Comparison of ENCODE assay signal across 10 cellular contexts in genomic region chr14:44316647-44317432, GRCh38.
DNase-seq lines count a peak whose midpoint lies in the region; ATAC-seq, FAIRE-seq and TF ChIP-seq lines count a peak whose summit lies in the region.
"Had no signal": no experiment of that assay in that cellular context is flagged by ENCODE, and none has a peak within 500 bp of the region (broad histone marks: within the 10 kb centered on the region; RNA-seq: fewer than 3 reads in every experiment).

No MANE protein-coding gene starts in this region.

- no peaks in the 10 kb centered on the region for H3K27me3 ChIP-seq in esophagus muscularis mucosa

- WGBS in esophagus muscularis mucosa, result 68% methylated on average over 7 of the region's 7 CpGs

- TF ChIP-seq EP300 in esophagus muscularis mucosa (IDR thresholded peaks at IDR 0.05), result no peak

- no peak for FAIRE-seq in urothelium cell line (lab: Jason Lieb, UNC)

- H3K4me3 ChIP-seq in fibroblast of the aortic adventitia (ENCODE audit: low read depth, low read length) (no peak overlapping the region), esophagus muscularis mucosa (no peak overlapping the region)

- ATAC-seq in HG03342 (IDR thresholded peaks at IDR 0.05; ENCODE audit: unreplicated experiment), result peak; percentile 61

- no peak overlapping the region for H3K27ac ChIP-seq in esophagus muscularis mucosa (replicated peaks in 1 of 4)
- H3K27ac ChIP-seq: C4-2B had no signal

- no peaks in the 10 kb centered on the region for H3K9me3 ChIP-seq in esophagus muscularis mucosa

- DNase-seq in NOMO-1 treated with DMSO at 0.1 percent for 48 hours (lab: John Stamatoyannopoulos, UW; ENCODE audit: unreplicated experiment) (peak; percentile 10), NOMO-1 treated with dmso at 0.1 percent for 144 hours (lab: John Stamatoyannopoulos, UW; ENCODE audit: unreplicated experiment) (no peak), RPMI7951 (ENCODE audit: low read depth) (peak; percentile 88), fibroblast of the aortic adventitia (ENCODE audit: low read depth) (peak; percentile 93), urothelium cell line (ENCODE audit: low spot score) (peak; percentile 77), SKM-1 treated with dmso at 0.1 percent for 144 hours (lab: John Stamatoyannopoulos, UW; ENCODE audit: unreplicated experiment) (no peak), esophagus muscularis mucosa (ENCODE audit: extremely low spot score) (no peak)
- DNase-seq: activated B cell treated with CpG ODN at 0.5 μM for 24 hours had no signal

- no peaks in the 10 kb centered on the region for H3K36me3 ChIP-seq in esophagus muscularis mucosa

- intact Hi-C loops in esophagus muscularis mucosa (cut with DNase I), result no loop called here

- TF ChIP-seq CTCF in fibroblast of the aortic adventitia (IDR thresholded peaks at IDR 0.05; ENCODE audit: insufficient read depth, low read length), result no peak
- no peak for TF ChIP-seq CTCF in esophagus muscularis mucosa (IDR thresholded peaks at IDR 0.05)

- no peaks in the 10 kb centered on the region for H3K4me1 ChIP-seq in esophagus muscularis mucosa

- TF ChIP-seq POLR2A in esophagus muscularis mucosa (IDR thresholded peaks at IDR 0.05; ENCODE audit: low read depth), result no peak

Comparison
In these comparisons a context has a peak if more than half of its experiments do, and no peak if none do; other contexts are left out.
1. DNase-seq: peak in NOMO-1 treated with DMSO at 0.1 percent for 48 hours (single experiment), RPMI7951 (single experiment), fibroblast of the aortic adventitia (single experiment) and urothelium cell line (single experiment); none in NOMO-1 treated with dmso at 0.1 percent for 144 hours (single experiment), SKM-1 treated with dmso at 0.1 percent for 144 hours (single experiment) and esophagus muscularis mucosa (single experiment).